ENCODE assay signal across 28 cellular contexts in genomic region chr1:3505161-3505560, GRCh38. TPM values are rescaled to one million over a fixed set of nuclear protein-coding genes. Genes with fewer than 3 reads are reported as not detected.
DNase-seq lines count a peak whose midpoint lies in the region; ATAC-seq, FAIRE-seq and TF ChIP-seq lines count a peak whose summit lies in the region.
"Had no signal": no experiment of that assay in that cellular context is flagged by ENCODE, and none has a peak within 500 bp of the region (broad histone marks: within the 10 kb centered on the region; RNA-seq: fewer than 3 reads in every experiment).

No MANE protein-coding gene starts in this region.

- POLR2A ChIA-PET in endothelial cell of umbilical vein (lab: Charles Lee) = interaction anchor here (0.6 kb wide), 1 partner anchor 1384 kb away, joined by 8 read pairs; no protein-coding TSS in a partner anchor

- H3K27me3 ChIP-seq in endothelial cell of umbilical vein (ENCODE audit: control insufficient read depth in 2 of 2, insufficient read depth in 2 of 2, low read length in 2 of 2) (no peaks in the 10 kb centered on the region), spleen (replicated peaks in 1 of 7) (no peaks in the 10 kb centered on the region)
- H3K27me3 ChIP-seq: neural progenitor cell had no signal

- peak in 2 of 3 experiments; percentile 49 to 67 for DNase-seq in NCI-H1417 (lab: John Stamatoyannopoulos, UW)
- no peak for DNase-seq in NCI-H1417 treated with DMSO at 0.1 percent for 48 hours (lab: John Stamatoyannopoulos, UW)
- peak; percentile 80 for DNase-seq in NCI-H146 (lab: John Stamatoyannopoulos, UW)
- DNase-seq in endothelial cell of umbilical vein (ENCODE audit: low read depth, low spot score) = no peak
- DNase-seq in effector CD4-positive, alpha-beta T cell = no peak
- DNase-seq in spleen = no peak
- DNase-seq: activated CD4-positive, alpha-beta T cell treated with anti-CD3 and anti-CD28 coated beads, Interleukin-2, amount 50 U/mL, for 4 hours; activated CD4-positive, CD25-positive, alpha-beta regulatory T cell; activated naive CD4-positive, alpha-beta T cell treated with anti-CD3 and anti-CD28 coated beads, Interleukin-2, amount 10 ng/mL, durations not matched to agents 7 days and 5 days; AML-193; amniotic stem cell; CD4-positive, alpha-beta memory T cell; DMS 273 treated with DMSO at 0.1 percent for 48 hours; effector memory CD8-positive, alpha-beta T cell; GOT3; NCI-H1048; NCI-H2029 treated with DMSO at 0.1 percent for 48 hours; NCI-H510A; SJCRH30; stimulated activated naive CD4-positive, alpha-beta T cell treated with Interleukin-2 at 50 U/mL for 16 hours had no signal

- no peak overlapping the region for H3K9ac ChIP-seq in endothelial cell of umbilical vein (replicated peaks; ENCODE audit: extremely low read depth, insufficient read depth, low read length)
- H3K9ac ChIP-seq: neural progenitor cell had no signal

- CTCF ChIA-PET in endothelial cell of umbilical vein (lab: Charles Lee) = interaction anchor here (1.4 to 2.0 kb wide), 5 partner anchors 15 to 114 kb away, joined by 3 to 26 read pairs (median 7); no protein-coding TSS in a partner anchor

- FAIRE-seq in endothelial cell of umbilical vein (lab: Jason Lieb, UNC) = no peak
- FAIRE-seq: bronchial epithelial cell, colon had no signal

- WGBS in spleen, 5 donors = 88 to 96% (median 88%) methylated on average over 7 to 20 of the region's 20 CpGs

- intact Hi-C loops in endothelial cell of umbilical vein (cut with micrococcal nuclease) = no loop called here
- intact Hi-C loops in spleen (cut with DNase I; ENCODE audit: low total_unique reads) = no loop called here

- H3K9me1 ChIP-seq in endothelial cell of umbilical vein (replicated peaks; ENCODE audit: control insufficient read depth, extremely low read depth, insufficient read depth, low read length) = no peaks in the 10 kb centered on the region

- H3K9me3 ChIP-seq in endothelial cell of umbilical vein (replicated peaks; ENCODE audit: control insufficient read depth, insufficient read depth, low read length) = no peaks in the 10 kb centered on the region
- H3K9me3 ChIP-seq in spleen = no peaks in the 10 kb centered on the region
- H3K9me3 ChIP-seq: SJCRH30 had no signal

- peak overlapping the region; percentile 90 for H3K27ac ChIP-seq in endothelial cell of umbilical vein (ENCODE audit: insufficient read depth, low read depth, low read length)
- peak overlapping the region in 13 of 21 experiments; percentile 31 to 81 (median 77) for H3K27ac ChIP-seq in skin epidermis
- no peak overlapping the region for H3K27ac ChIP-seq in spleen
- H3K27ac ChIP-seq: neural progenitor cell, SJCRH30 had no signal

- no peaks in the 10 kb centered on the region for H3K36me3 ChIP-seq in endothelial cell of umbilical vein (ENCODE audit: control insufficient read depth in 2 of 2, extremely low read depth in 1 of 2, insufficient read depth in 2 of 2, low read length in 2 of 2)
- peaks cover 0 to 52% (median 2%) of the 10 kb centered on the region in 6 donors for H3K36me3 ChIP-seq in spleen
- H3K36me3 ChIP-seq: neural progenitor cell, SJCRH30 had no signal

- dilution Hi-C loops in endothelial cell of umbilical vein (cut with MboI; ENCODE audit: extremely low pct_ligation_motif_present, low sequenced_read_pairs) = no loop called here

- ATAC-seq in GM21717 (IDR thresholded peaks at IDR 0.05; ENCODE audit: unreplicated experiment) = no peak
- ATAC-seq: effector memory CD8-positive, alpha-beta T cell; esophagus mucosa had no signal

- no peak overlapping the region for H3K4me3 ChIP-seq in endothelial cell of umbilical vein (replicated peaks in 1 of 3; ENCODE audit: insufficient read depth in 1 of 3, low read depth in 1 of 3, low read length in 3 of 3)
- H3K4me3 ChIP-seq in skin epidermis = no peak overlapping the region
- H3K4me3 ChIP-seq in spleen = no peak overlapping the region
- H3K4me3 ChIP-seq: neural progenitor cell, SJCRH30 had no signal

- peaks cover 10% of the 10 kb centered on the region for H3K4me1 ChIP-seq in endothelial cell of umbilical vein (ENCODE audit: control insufficient read depth, extremely low read depth, insufficient read depth, low read length)
- H3K4me1 ChIP-seq in spleen = peaks cover 0 to 29% (median 6%) of the 10 kb centered on the region in 6 donors
- H3K4me1 ChIP-seq: neural progenitor cell, SJCRH30 had no signal

- no peak overlapping the region for H3K4me2 ChIP-seq in endothelial cell of umbilical vein (ENCODE audit: insufficient read depth, low read length)
- H3K4me2 ChIP-seq: neural progenitor cell had no signal

- H4K20me1 ChIP-seq in endothelial cell of umbilical vein (replicated peaks; ENCODE audit: control insufficient read depth, extremely low read depth, insufficient read depth, low read length) = no peaks in the 10 kb centered on the region

- BruUV-seq in endothelial cell of umbilical vein (replicated peaks; lab: Mats Ljungman, UMichigan) = no TSS peak

- H2AFZ ChIP-seq in endothelial cell of umbilical vein (ENCODE audit: low read depth, low read length) = no peak overlapping the region
- H2AFZ ChIP-seq: neural progenitor cell had no signal

- TF ChIP-seq CTCF in endothelial cell of umbilical vein (IDR thresholded peaks at IDR 0.05; ENCODE audit: extremely low read depth in 1 of 2, insufficient read depth in 1 of 2, low read depth in 1 of 2, low read length in 2 of 2) = no peak
- TF ChIP-seq CTCF in spleen (IDR thresholded peaks at IDR 0.05 in 8 of 11, conservative IDR thresholded peaks at IDR 0.05 in 3 of 11) = no peak

- no peak for TF ChIP-seq POLR2A in endothelial cell of umbilical vein (IDR thresholded peaks at IDR 0.05; ENCODE audit: low read depth, low read length)
- no peak for TF ChIP-seq POLR2A in spleen (IDR thresholded peaks at IDR 0.05)

- H3K79me2 ChIP-seq in endothelial cell of umbilical vein (ENCODE audit: control insufficient read depth, insufficient read depth, low read length) = no peaks in the 10 kb centered on the region

TF ChIP-seq in endothelial cell of umbilical vein, 7 proteins besides CTCF, POLR2A, EP300 and RAD21:
- no peak for TF ChIP-seq POLR2AphosphoS5 (IDR thresholded peaks at IDR 0.05; ENCODE audit: insufficient read depth, low read depth, low read length)
- no peak for TF ChIP-seq JUN (IDR thresholded peaks at IDR 0.05; ENCODE audit: borderline replicate concordance, insufficient read depth, insufficient read length, low read depth)

RNA-seq across cellular contexts. Expression of gene ARHGEF16, which starts 50.7 kb away (rescaled TPM):
- 0.51 and 1.3 TPM in 2 replicates for total RNA-seq in endothelial cell of umbilical vein
- 0.52 and 0.80 TPM in 2 replicates for polyA plus RNA-seq in endothelial cell of umbilical vein
- polyA plus RNA-seq in endothelial cell of umbilical vein (2011; cell fraction: cytosol; rRNA removed) = 0.21 and 0.27 TPM in 2 replicates
- 0.75 and 0.87 TPM in 2 replicates for polyA plus RNA-seq in endothelial cell of umbilical vein (2011; cell fraction: nucleus; rRNA removed)
- polyA plus RNA-seq in endothelial cell of umbilical vein (2012) = 0.20 and 0.57 TPM in 2 replicates
- polyA minus RNA-seq in endothelial cell of umbilical vein = 0.13 TPM in 1 of 2 replicates, not detected in the other
- 10.7 TPM for polyA minus RNA-seq in endothelial cell of umbilical vein (2011; cell fraction: cytosol; rRNA and poly(A)+ RNA removed)
- polyA minus RNA-seq in endothelial cell of umbilical vein (2011; cell fraction: nucleus; rRNA and poly(A)+ RNA removed) = 0.34 and 0.58 TPM in 2 replicates
- total RNA-seq in spleen = 1 to 10 TPM in 4 of 7 donors, under 1 TPM in 3; 0.23 to 1.6 (median 1.1) TPM
- polyA plus RNA-seq in spleen = 1 to 10 TPM in 1 of 3 donors, under 1 TPM in 2; 0.29 to 1.5 (median 0.43) TPM
- total RNA-seq: T-helper 1 cell treated with Interleukin-12 subunit alpha and Interleukin-12 subunit beta and Interleukin-4 antibody, amounts not matched to agents 30 ng/mL and 1 ng/mL, for 36 hours had no signal
- polyA plus RNA-seq: IgD-negative memory B cell had no signal

Comparison
In these comparisons a context has a peak if more than half of its experiments do, and no peak if none do; other contexts are left out.
1. DNase-seq: peak in NCI-H1417 (2 of 3) and NCI-H146 (single experiment); none in NCI-H1417 treated with DMSO at 0.1 percent for 48 hours (single experiment), endothelial cell of umbilical vein (single experiment), effector CD4-positive, alpha-beta T cell (single experiment) and spleen (single experiment).
2. H3K27ac ChIP-seq: peak in endothelial cell of umbilical vein (single experiment) and skin epidermis (13 of 21); none in spleen (0 of 8).